In genomic region chr1:23634840-23635642, GRCh38 we compare ENCODE assay signal across 8 cellular contexts. TPM values are rescaled to one million over a fixed set of nuclear protein-coding genes. Genes with fewer than 3 reads are reported as not detected.
DNase-seq lines count a peak whose midpoint lies in the region; ATAC-seq and TF ChIP-seq lines count a peak whose summit lies in the region.

No MANE protein-coding gene starts in this region.

- peaks cover 2% of the 10 kb centered on the region for H3K27me3 Mint-ChIP-seq in activated CD4-positive, alpha-beta memory T cell treated with anti-CD3 and anti-CD28 coated beads for 36 hours
- H3K27me3 Mint-ChIP-seq in endodermal cell (ENCODE audit: insufficient read depth): peaks cover 8% of the 10 kb centered on the region
- H3K27me3 Mint-ChIP-seq in mesothelial cell of epicardium (ENCODE audit: low read depth): no peaks in the 10 kb centered on the region

- intact Hi-C loops in activated CD4-positive, alpha-beta memory T cell treated with anti-CD3 and anti-CD28 coated beads for 36 hours (cut with micrococcal nuclease): loop anchor here (2.0 kb wide), 3 partner anchors 22 to 76 kb away; partner anchors contain the start of gene ID3

- H3K4me1 ChIP-seq in endodermal cell (ENCODE audit: control insufficient read depth, insufficient read depth, low read length): peaks cover 4% of the 10 kb centered on the region
- H3K4me1 ChIP-seq in stomach smooth muscle (ENCODE audit: control insufficient read depth, insufficient read depth, low read length): peaks cover 18% of the 10 kb centered on the region

- H3K27ac ChIP-seq in endodermal cell (ENCODE audit: low read depth, low read length) (no peak overlapping the region), stomach smooth muscle (ENCODE audit: low read length) (peak overlapping the region; percentile 69)

- H3K9me3 ChIP-seq in endodermal cell (ENCODE audit: control insufficient read depth, low read length): no peaks in the 10 kb centered on the region
- no peaks in the 10 kb centered on the region for H3K9me3 ChIP-seq in stomach smooth muscle (ENCODE audit: control insufficient read depth in 2 of 2, low read length in 2 of 2)

- peak; percentile 90 for TF ChIP-seq CTCF in endodermal cell (conservative IDR thresholded peaks at IDR 0.05)
- TF ChIP-seq CTCF in mesothelial cell of epicardium (IDR thresholded peaks at IDR 0.05; ENCODE audit: unreplicated experiment): peak; percentile 97

- DNase-seq in CMK (ENCODE audit: low read depth) (peak; percentile 31), HCEC 1CT (peak; percentile 61), NCI-H460 (ENCODE audit: extremely low read depth, low read depth) (peak; percentile 65), endodermal cell (peak; percentile 87), mesothelial cell of epicardium (ENCODE audit: low spot score in 2 of 2, unreplicated experiment in 2 of 2) (peak in 1 of 2 experiments; percentile 66)
- DNase-seq in activated CD4-positive, alpha-beta memory T cell treated with anti-CD3 and anti-CD28 coated beads for 36 hours: peak; percentile 70

- no peak overlapping the region for H3K4me3 ChIP-seq in endodermal cell (ENCODE audit: low read length)
- H3K4me3 ChIP-seq in stomach smooth muscle (ENCODE audit: low read length in 2 of 2): peak overlapping the region; percentile 80

- ATAC-seq in HG03039 (IDR thresholded peaks at IDR 0.05; ENCODE audit: unreplicated experiment): no peak

- WGBS in endodermal cell (ENCODE audit: insufficient coverage in 1 of 2, insufficient read length in 1 of 2), 2 experiments: 49 to 61% methylated on average over 11 to 17 of the region's 17 CpGs

- H3K27me3 ChIP-seq in endodermal cell (ENCODE audit: control insufficient read depth, insufficient read depth, low read length, poor library complexity, severe bottlenecking): no peaks in the 10 kb centered on the region
- H3K27me3 ChIP-seq in stomach smooth muscle (ENCODE audit: control insufficient read depth in 1 of 2, insufficient read depth in 2 of 2, low read length in 2 of 2): peaks cover 0 to 2% of the 10 kb centered on the region in 2 donors

- peak overlapping the region; percentile 35 for H3K4me3 Mint-ChIP-seq in activated CD4-positive, alpha-beta memory T cell treated with anti-CD3 and anti-CD28 coated beads for 36 hours
- H3K4me3 Mint-ChIP-seq in endodermal cell: no peak overlapping the region
- peak overlapping the region; percentile 46 for H3K4me3 Mint-ChIP-seq in mesothelial cell of epicardium

- H3K4me1 Mint-ChIP-seq in activated CD4-positive, alpha-beta memory T cell treated with anti-CD3 and anti-CD28 coated beads for 36 hours (ENCODE audit: low read depth): peaks cover 22% of the 10 kb centered on the region
- peaks cover 21% of the 10 kb centered on the region for H3K4me1 Mint-ChIP-seq in endodermal cell
- H3K4me1 Mint-ChIP-seq in mesothelial cell of epicardium: peaks cover 48% of the 10 kb centered on the region

- H3K27ac Mint-ChIP-seq in activated CD4-positive, alpha-beta memory T cell treated with anti-CD3 and anti-CD28 coated beads for 36 hours: peak overlapping the region; percentile 36
- H3K27ac Mint-ChIP-seq in endodermal cell (no peak overlapping the region), mesothelial cell of epicardium (peak overlapping the region; percentile 93)

- CTCF ChIA-PET in activated CD4-positive, alpha-beta memory T cell treated with anti-CD3 and anti-CD28 coated beads for 36 hours (lab: Charles Lee): interaction anchor here (0.7 to 12.1 kb wide), 38 partner anchors 10 to 217 kb away, joined by 3 to 913 read pairs (median 5); partner anchors contain the start of genes E2F2, ID3, PITHD1 and RPL11

- H3K36me3 ChIP-seq in endodermal cell (ENCODE audit: control insufficient read depth, insufficient read depth, low read length) (no peaks in the 10 kb centered on the region), stomach smooth muscle (ENCODE audit: control insufficient read depth in 2 of 2, insufficient read depth in 2 of 2, low read length in 2 of 2) (no peaks in the 10 kb centered on the region)

- POLR2A ChIA-PET in activated CD4-positive, alpha-beta memory T cell treated with anti-CD3 and anti-CD28 coated beads for 36 hours (lab: Charles Lee): interaction anchor here (0.5 to 1.7 kb wide), 3 partner anchors 76 to 615 kb away, joined by 3 to 8 read pairs (median 4); partner anchors contain the start of gene ID3

- H3K9me3 Mint-ChIP-seq in activated CD4-positive, alpha-beta memory T cell treated with anti-CD3 and anti-CD28 coated beads for 36 hours: no peaks in the 10 kb centered on the region
- no peaks in the 10 kb centered on the region for H3K9me3 Mint-ChIP-seq in endodermal cell
- H3K9me3 Mint-ChIP-seq in mesothelial cell of epicardium: no peaks in the 10 kb centered on the region

- H3K36me3 Mint-ChIP-seq in activated CD4-positive, alpha-beta memory T cell treated with anti-CD3 and anti-CD28 coated beads for 36 hours: no peaks in the 10 kb centered on the region
- no peaks in the 10 kb centered on the region for H3K36me3 Mint-ChIP-seq in endodermal cell (ENCODE audit: low read depth)
- H3K36me3 Mint-ChIP-seq in mesothelial cell of epicardium: no peaks in the 10 kb centered on the region

- no peak overlapping the region for H3K9ac ChIP-seq in endodermal cell (ENCODE audit: extremely low read depth, low read length, poor library complexity, severe bottlenecking)
- peak overlapping the region; percentile 65 to 80 for H3K9ac ChIP-seq in stomach smooth muscle (ENCODE audit: low read length in 2 of 2)

RNA-seq across cellular contexts. Expression of gene RPL11, which starts 56.6 kb away (rescaled TPM):
- total RNA-seq in NCI-H460 (2014; rRNA removed; shearing (Covaris generic)): 2,020 and 2,371 TPM in 2 replicates
- polyA plus RNA-seq in NCI-H460 (2014; cell fraction: nucleus; rRNA removed): 653 and 703 TPM in 2 replicates
- 1,000 to 10,000 TPM; 1,338 to 1,385 TPM for total RNA-seq in activated CD4-positive, alpha-beta memory T cell treated with anti-CD3 and anti-CD28 coated beads for 36 hours
- total RNA-seq in endodermal cell (1,000 to 10,000 TPM; 1,338 to 1,473 TPM), mesothelial cell of epicardium (1,158 to 1,228 TPM (median 1,198 TPM) in 3 replicates)
- polyA plus RNA-seq in endodermal cell (2013, experiment 1 of 2): 1,683 TPM
- 1,573 TPM for polyA plus RNA-seq in endodermal cell (2013, experiment 2 of 2)
